Comparison of ENCODE assay signal across 8 cellular contexts in the genomic region with DNA sequence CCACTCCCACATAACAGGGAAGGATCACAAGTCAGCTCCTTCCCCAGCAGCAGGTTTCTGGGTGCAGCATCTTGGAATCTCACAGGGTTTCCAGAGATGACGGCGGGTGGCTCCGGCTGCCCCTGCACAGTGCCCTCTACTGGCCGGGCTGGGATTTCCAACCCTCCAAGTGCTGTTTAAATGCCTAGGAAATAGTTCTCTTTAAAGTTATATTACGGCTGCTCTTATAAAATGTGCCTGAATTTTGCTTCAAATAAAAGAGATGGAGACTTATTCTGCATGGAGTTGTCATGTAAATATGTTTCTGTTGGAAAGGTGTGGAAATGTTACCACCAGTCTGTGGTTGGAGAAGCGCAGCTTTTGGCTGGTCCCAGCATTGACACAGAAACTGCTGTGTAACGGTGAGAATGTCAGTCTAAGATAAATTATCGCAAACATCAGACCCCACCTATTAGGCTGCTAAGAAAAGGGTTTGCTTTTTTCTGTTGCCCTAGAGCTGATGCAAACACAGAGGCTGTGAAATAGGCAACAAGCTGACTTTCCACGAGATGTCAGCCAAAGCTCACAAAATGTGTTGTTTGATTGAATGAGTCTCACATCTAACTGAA. TPM values are rescaled to one million over a fixed set of nuclear protein-coding genes. Genes with fewer than 3 reads are reported as not detected.
DNase-seq lines count a peak whose midpoint lies in the region; ATAC-seq and TF ChIP-seq lines count a peak whose summit lies in the region.

No MANE protein-coding gene starts in this region.

- peak; percentile 83 for TF ChIP-seq CTCF in GM13977 (IDR thresholded peaks at IDR 0.05; ENCODE audit: extremely low read depth, insufficient read depth, missing control alignments)

- in situ Hi-C loops in GM13977 (cut with MboI; ENCODE audit: low pct_unique_long_range_greater_than_20kb, low sequenced_read_pairs, unreplicated experiment), result no loop called here

- no peak overlapping the region for H3K4me3 Mint-ChIP-seq in activated T-cell treated with anti-CD3 and anti-CD28 coated beads, Interleukin-2, amount 50 U/mL, for 4 hours

- H3K9me3 Mint-ChIP-seq in activated T-cell treated with anti-CD3 and anti-CD28 coated beads, Interleukin-2, amount 50 U/mL, for 4 hours, result no peaks in the 10 kb centered on the region

- no peak for ATAC-seq in activated T-cell treated with anti-CD3 and anti-CD28 coated beads, Interleukin-2, amount 50 U/mL, for 4 hours
- no peak for ATAC-seq in GM18909 (IDR thresholded peaks at IDR 0.05; ENCODE audit: poor library complexity, unreplicated experiment)

- peak; percentile 51 for DNase-seq in GM13977 (ENCODE audit: low spot score)
- DNase-seq in NOMO-1 (lab: John Stamatoyannopoulos, UW; ENCODE audit: unreplicated experiment in 2 of 2), result peak; percentile 48 to 60
- peak; percentile 43 for DNase-seq in activated T-cell treated with anti-CD3 and anti-CD28 coated beads, Interleukin-2, amount 50 U/mL, for 4 hours
- DNase-seq in inferior parietal cortex (ENCODE audit: extremely low spot score), result peak; percentile 24
- peak; percentile 23 for DNase-seq in stimulated activated CD8-positive, alpha-beta memory T cell treated with anti-CD3 and anti-CD28 coated beads, Interleukin-4, amount 100 ng/mL, for 24 hours (ENCODE audit: low read depth)
- DNase-seq in NCI-H2171 treated with DMSO at 0.1 percent for 48 hours (lab: John Stamatoyannopoulos, UW), result no peak
- no peak for DNase-seq in ecto neural progenitor cell (ENCODE audit: low spot score)

- H3K27me3 Mint-ChIP-seq in activated T-cell treated with anti-CD3 and anti-CD28 coated beads, Interleukin-2, amount 50 U/mL, for 4 hours (ENCODE audit: low read depth), result peaks cover 2% of the 10 kb centered on the region

- H3K36me3 Mint-ChIP-seq in activated T-cell treated with anti-CD3 and anti-CD28 coated beads, Interleukin-2, amount 50 U/mL, for 4 hours (ENCODE audit: insufficient read depth), result no peaks in the 10 kb centered on the region

- peaks cover 18% of the 10 kb centered on the region for H3K4me1 Mint-ChIP-seq in activated T-cell treated with anti-CD3 and anti-CD28 coated beads, Interleukin-2, amount 50 U/mL, for 4 hours (ENCODE audit: low read depth)

RNA-seq across cellular contexts. Expression of gene HJURP, which starts 3.3 kb away (rescaled TPM):
- 1 to 10 TPM; 4.3 to 6.2 (median 5.8) TPM for total RNA-seq in activated T-cell treated with anti-CD3 and anti-CD28 coated beads, Interleukin-2, amount 50 U/mL, for 4 hours

RNA-seq across cellular contexts. Expression of gene TRPM8, which starts 59.6 kb away (rescaled TPM):
- total RNA-seq in activated T-cell treated with anti-CD3 and anti-CD28 coated beads, Interleukin-2, amount 50 U/mL, for 4 hours, result under 1 TPM in 1 of 3 donors, not detected in 2; 0.11 TPM

Comparison
In these comparisons a context has a peak if more than half of its experiments do, and no peak if none do; other contexts are left out.
1. DNase-seq: peak in GM13977 (single experiment), NOMO-1 (2 of 2), activated T-cell treated with anti-CD3 and anti-CD28 coated beads, Interleukin-2, amount 50 U/mL, for 4 hours (single experiment), inferior parietal cortex (single experiment) and stimulated activated CD8-positive, alpha-beta memory T cell treated with anti-CD3 and anti-CD28 coated beads, Interleukin-4, amount 100 ng/mL, for 24 hours (single experiment); none in NCI-H2171 treated with DMSO at 0.1 percent for 48 hours (single experiment) and ecto neural progenitor cell (single experiment).